12 cellular contexts compared by ENCODE assay signal in the genomic region with DNA sequence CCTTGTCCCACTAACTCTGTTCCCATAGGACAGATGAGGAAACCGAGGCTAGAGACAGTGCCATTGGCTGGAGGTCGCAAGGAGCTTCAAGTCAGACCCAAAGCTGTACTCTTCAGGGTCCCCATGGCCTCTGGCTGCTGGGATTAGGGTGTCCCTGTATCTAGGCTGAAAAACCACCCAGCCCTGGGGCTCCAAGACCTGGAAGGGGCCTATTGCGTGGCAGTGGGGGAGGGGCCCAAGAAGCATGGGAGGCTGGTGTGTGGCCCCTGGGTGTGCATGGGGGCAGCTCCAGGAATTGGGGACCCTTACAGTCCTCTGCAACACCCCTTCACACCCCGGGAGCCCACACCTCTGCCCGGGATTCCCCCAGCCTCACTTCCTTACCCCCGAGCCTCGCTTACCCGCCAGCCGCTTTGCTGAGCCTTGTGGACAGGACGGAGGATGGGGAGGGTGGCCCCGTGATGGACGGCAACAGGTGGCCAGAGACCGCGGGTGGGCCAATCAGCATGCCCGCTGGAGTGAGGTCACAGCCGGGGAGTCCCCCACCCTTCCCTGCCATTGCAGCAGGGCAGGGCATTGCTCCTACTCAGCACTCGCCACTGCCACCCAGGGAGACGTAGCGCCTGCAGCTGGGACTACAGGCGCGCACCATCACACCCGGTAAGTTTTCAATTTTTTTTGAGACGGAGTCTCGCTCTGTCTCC. TPM values are rescaled to one million over a fixed set of nuclear protein-coding genes. Genes with fewer than 3 reads are reported as not detected.
DNase-seq lines count a peak whose midpoint lies in the region; ATAC-seq and TF ChIP-seq lines count a peak whose summit lies in the region.
"Had no signal": no experiment of that assay in that cellular context is flagged by ENCODE, and none has a peak within 500 bp of the region (broad histone marks: within the 10 kb centered on the region; RNA-seq: fewer than 3 reads in every experiment).

A gene with protein sequence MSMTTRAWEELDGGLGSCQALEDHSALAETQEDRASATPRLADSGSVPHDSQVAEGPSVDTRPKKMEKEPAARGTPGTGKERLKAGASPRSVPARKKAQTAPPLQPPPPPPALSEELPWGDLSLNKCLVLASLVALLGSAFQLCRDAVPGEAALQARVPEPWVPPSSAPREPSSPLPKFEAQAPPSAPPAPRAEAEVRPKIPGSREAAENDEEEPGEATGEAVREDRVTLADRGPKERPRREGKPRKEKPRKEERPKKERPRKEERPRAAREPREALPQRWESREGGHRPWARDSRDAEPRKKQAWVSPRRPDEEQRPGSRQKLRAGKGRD (minus strand): TSS at position 436 of the 704 bp plus-strand sequence. CDS start 1,103 bp downstream, outside the sequence.

- H3K9me3 ChIP-seq in KOPT-K1 (ENCODE audit: insufficient read depth, low read length, poor library complexity, severe bottlenecking) (no peaks in the 10 kb centered on the region), suprapubic skin (no peaks in the 10 kb centered on the region), body of pancreas (no peaks in the 10 kb centered on the region)
- H3K9me3 ChIP-seq: upper lobe of left lung had no signal

- H3K27me3 ChIP-seq in suprapubic skin (peaks cover 30% of the 10 kb centered on the region), body of pancreas (peaks cover 0 to 20% of the 10 kb centered on the region in 2 donors)

- POLR2A ChIA-PET in activated B cell treated with CpG ODN at 0.5 μM for 24 hours (lab: Charles Lee), result interaction anchor here (0.5 to 8.8 kb wide), 2 partner anchors 9 to 15 kb away, joined by 4 to 96 read pairs; no protein-coding TSS in a partner anchor

- no peak for TF ChIP-seq EP300 in suprapubic skin (IDR thresholded peaks at IDR 0.05)

- peak; percentile 9 for ATAC-seq in activated B cell treated with CpG ODN at 0.5 μM for 24 hours (ENCODE audit: low read depth)
- no peak for ATAC-seq in body of pancreas

- H3K4me1 ChIP-seq in suprapubic skin (peaks cover 37% of the 10 kb centered on the region), body of pancreas (peaks cover 25% of the 10 kb centered on the region)

- H3K36me3 ChIP-seq in KOPT-K1 (ENCODE audit: insufficient read depth, low read length) (peaks cover 19% of the 10 kb centered on the region; the same call in 1 of the 2 replicates), suprapubic skin (no peaks in the 10 kb centered on the region), body of pancreas (replicated peaks in 1 of 2; ENCODE audit: insufficient read depth in 1 of 2, low read depth in 2 of 2) (no peaks in the 10 kb centered on the region)
- H3K36me3 ChIP-seq: upper lobe of left lung had no signal

- CTCF ChIA-PET in activated B cell treated with CpG ODN at 0.5 μM for 24 hours (lab: Charles Lee), result no interaction called here

- H3K27ac Mint-ChIP-seq in activated B cell treated with CpG ODN at 0.5 μM for 24 hours, result peak within 1 kb of the TSS; percentile 92
- peak within 1 kb of the TSS in 1 of 3 experiments; percentile 70 for H3K27ac Mint-ChIP-seq in nephron

- TF ChIP-seq POLR2A in suprapubic skin (IDR thresholded peaks at IDR 0.05) (no peak), body of pancreas (IDR thresholded peaks at IDR 0.05) (no peak)

- TF ChIP-seq CTCF in activated B cell treated with CpG ODN at 0.5 μM for 24 hours (IDR thresholded peaks at IDR 0.05) (no peak), nephron (IDR thresholded peaks at IDR 0.05; ENCODE audit: unreplicated experiment in 3 of 3) (no peak), suprapubic skin (IDR thresholded peaks at IDR 0.05) (no peak), body of pancreas (IDR thresholded peaks at IDR 0.05) (no peak)

- WGBS in suprapubic skin, result 85% methylated on average over 14 of the region's 24 CpGs
- WGBS in body of pancreas, 2 donors, result 79 to 82% methylated on average over 16 to 19 of the region's 24 CpGs

- H3K27ac ChIP-seq in KOPT-K1 (ENCODE audit: low read depth, low read length, poor library complexity, severe bottlenecking), result peak within 1 kb of the TSS; percentile 77
- no peak within 1 kb of the TSS for H3K27ac ChIP-seq in suprapubic skin
- H3K27ac ChIP-seq in body of pancreas, result no peak within 1 kb of the TSS
- H3K27ac ChIP-seq: GM23248 had no signal

- H3K36me3 Mint-ChIP-seq in activated B cell treated with CpG ODN at 0.5 μM for 24 hours (ENCODE audit: low read depth), result no peaks in the 10 kb centered on the region
- no peaks in the 10 kb centered on the region for H3K36me3 Mint-ChIP-seq in nephron (ENCODE audit: low read depth)

- DNase-seq in NCI-H1436 (lab: John Stamatoyannopoulos, UW) (peak; percentile 27), NCI-H1436 treated with DMSO at 0.1 percent for 48 hours (lab: John Stamatoyannopoulos, UW) (no peak), activated B cell treated with CpG ODN at 0.5 μM for 24 hours (no peak), NCI-H1105 treated with DMSO at 0.1 percent for 48 hours (lab: John Stamatoyannopoulos, UW) (no peak), suprapubic skin (ENCODE audit: low spot score in 2 of 2) (no peak), body of pancreas (no peak)
- DNase-seq: activated gamma-delta T cell, GM23248 had no signal

- intact Hi-C loops in activated B cell treated with CpG ODN at 0.5 μM for 24 hours (cut with micrococcal nuclease) (no loop called here), body of pancreas (cut with DNase I) (no loop called here)

- H3K27me3 Mint-ChIP-seq in activated B cell treated with CpG ODN at 0.5 μM for 24 hours, result no peaks in the 10 kb centered on the region
- H3K27me3 Mint-ChIP-seq in nephron (ENCODE audit: low read depth), result peaks cover 11% of the 10 kb centered on the region

- H3K4me1 Mint-ChIP-seq in activated B cell treated with CpG ODN at 0.5 μM for 24 hours (peaks cover 68% of the 10 kb centered on the region), nephron (peaks cover 5% of the 10 kb centered on the region)

- H3K4me3 ChIP-seq in suprapubic skin (no peak within 1 kb of the TSS), body of pancreas (no peak within 1 kb of the TSS)
- H3K4me3 ChIP-seq: GM23248, upper lobe of left lung had no signal

- H3K9me3 Mint-ChIP-seq in activated B cell treated with CpG ODN at 0.5 μM for 24 hours, result no peaks in the 10 kb centered on the region
- no peaks in the 10 kb centered on the region for H3K9me3 Mint-ChIP-seq in nephron

- H3K4me3 Mint-ChIP-seq in activated B cell treated with CpG ODN at 0.5 μM for 24 hours, result peak within 1 kb of the TSS; percentile 9
- H3K4me3 Mint-ChIP-seq in nephron, result peak within 1 kb of the TSS in 2 of 3 experiments; percentile 59 to 83

RNA-seq across cellular contexts. Expression of the gene that starts here (rescaled TPM):
- total RNA-seq in activated B cell treated with CpG ODN at 0.5 μM for 24 hours (0.31 and 0.54 TPM in 2 replicates), suprapubic skin (not detected), body of pancreas (not detected)
- total RNA-seq: A172, GM23248 had no signal

Comparison
In these comparisons a context has a peak if more than half of its experiments do, and no peak if none do; other contexts are left out.
1. Peak in ATAC-seq in activated B cell treated with CpG ODN at 0.5 μM for 24 hours; RNA of the gene not detected or under 1 TPM.